In the genomic region with DNA sequence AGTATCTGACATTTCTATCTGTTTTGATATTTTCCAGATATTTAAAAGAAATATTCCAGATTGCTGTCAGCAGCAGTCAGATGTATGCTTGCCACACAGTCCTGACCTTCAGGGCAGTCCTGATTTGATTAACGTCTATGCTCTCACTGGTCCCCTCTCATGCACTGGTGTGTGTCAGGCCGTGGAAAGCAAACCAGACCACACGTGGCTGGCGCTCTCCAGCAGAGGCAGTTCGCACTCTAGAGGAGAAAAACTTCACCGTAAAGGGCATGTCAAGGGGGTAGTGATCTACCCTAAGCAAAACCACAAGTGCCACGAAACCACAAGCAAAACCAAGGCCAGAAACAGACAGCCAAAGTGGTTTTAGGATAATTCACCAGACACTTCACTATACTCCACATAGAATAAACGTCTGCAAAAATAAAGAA, we compare ENCODE assay signal across 1 cellular context.
A peak's percentile ranks its signal among the peaks of the same experiment; 100 is the strongest.
TF ChIP-seq lines count a peak whose summit lies in the region.

No MANE protein-coding gene starts in this region.

TF ChIP-seq in GM12878, 131 proteins besides CTCF, POLR2A, EP300 and RAD21 (continued from another document):
- TF ChIP-seq, protein P1, sequence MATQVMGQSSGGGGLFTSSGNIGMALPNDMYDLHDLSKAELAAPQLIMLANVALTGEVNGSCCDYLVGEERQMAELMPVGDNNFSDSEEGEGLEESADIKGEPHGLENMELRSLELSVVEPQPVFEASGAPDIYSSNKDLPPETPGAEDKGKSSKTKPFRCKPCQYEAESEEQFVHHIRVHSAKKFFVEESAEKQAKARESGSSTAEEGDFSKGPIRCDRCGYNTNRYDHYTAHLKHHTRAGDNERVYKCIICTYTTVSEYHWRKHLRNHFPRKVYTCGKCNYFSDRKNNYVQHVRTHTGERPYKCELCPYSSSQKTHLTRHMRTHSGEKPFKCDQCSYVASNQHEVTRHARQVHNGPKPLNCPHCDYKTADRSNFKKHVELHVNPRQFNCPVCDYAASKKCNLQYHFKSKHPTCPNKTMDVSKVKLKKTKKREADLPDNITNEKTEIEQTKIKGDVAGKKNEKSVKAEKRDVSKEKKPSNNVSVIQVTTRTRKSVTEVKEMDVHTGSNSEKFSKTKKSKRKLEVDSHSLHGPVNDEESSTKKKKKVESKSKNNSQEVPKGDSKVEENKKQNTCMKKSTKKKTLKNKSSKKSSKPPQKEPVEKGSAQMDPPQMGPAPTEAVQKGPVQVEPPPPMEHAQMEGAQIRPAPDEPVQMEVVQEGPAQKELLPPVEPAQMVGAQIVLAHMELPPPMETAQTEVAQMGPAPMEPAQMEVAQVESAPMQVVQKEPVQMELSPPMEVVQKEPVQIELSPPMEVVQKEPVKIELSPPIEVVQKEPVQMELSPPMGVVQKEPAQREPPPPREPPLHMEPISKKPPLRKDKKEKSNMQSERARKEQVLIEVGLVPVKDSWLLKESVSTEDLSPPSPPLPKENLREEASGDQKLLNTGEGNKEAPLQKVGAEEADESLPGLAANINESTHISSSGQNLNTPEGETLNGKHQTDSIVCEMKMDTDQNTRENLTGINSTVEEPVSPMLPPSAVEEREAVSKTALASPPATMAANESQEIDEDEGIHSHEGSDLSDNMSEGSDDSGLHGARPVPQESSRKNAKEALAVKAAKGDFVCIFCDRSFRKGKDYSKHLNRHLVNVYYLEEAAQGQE (IDR thresholded peaks at IDR 0.05; ENCODE audit: low read depth, low read length): peak; percentile 61; the same call in 1 of the 2 replicates
- TF ChIP-seq CBFB (IDR thresholded peaks at IDR 0.05; ENCODE audit: low read depth) (peak; percentile 37; the same call in 1 of the 2 replicates), RUNX3 (IDR thresholded peaks at IDR 0.05; ENCODE audit: low read length) (peak; percentile 73)
